ENCODE assay signal across 1 cellular context in genomic region chr2:153622285-153622684, GRCh38.
TF ChIP-seq lines count a peak whose summit lies in the region.

No MANE protein-coding gene starts in this region.

TF ChIP-seq in HCT116, 20 proteins besides CTCF, POLR2A, EP300 and RAD21 (continued from another document):
- no peak for TF ChIP-seq REST (IDR thresholded peaks at IDR 0.05; ENCODE audit: low read depth)
- no peak for TF ChIP-seq EZH2phosphoT487 (IDR thresholded peaks at IDR 0.05; ENCODE audit: borderline replicate concordance)
- no peak for TF ChIP-seq EZH2 (IDR thresholded peaks at IDR 0.05)
